21 cellular contexts compared by ENCODE assay signal in genomic region chr20:49149281-49150045, GRCh38. TPM values are rescaled to one million over a fixed set of nuclear protein-coding genes. Genes with fewer than 3 reads are reported as not detected.
DNase-seq lines count a peak whose midpoint lies in the region; ATAC-seq and TF ChIP-seq lines count a peak whose summit lies in the region.
"Had no signal": no experiment of that assay in that cellular context is flagged by ENCODE, and none has a peak within 500 bp of the region (broad histone marks: within the 10 kb centered on the region; RNA-seq: fewer than 3 reads in every experiment).

No MANE protein-coding gene starts in this region.

- no peak for TF ChIP-seq POLR2A in gastrocnemius medialis (IDR thresholded peaks at IDR 0.05)

- TSS peak; percentile 13 for BruUV-seq in Caco-2 (replicated peaks; lab: Mats Ljungman, UMichigan)

- H3K4me3 ChIP-seq in Caco-2 (ENCODE audit: low read depth, low read length) (no peak overlapping the region), neural progenitor cell (no peak overlapping the region), gastrocnemius medialis (no peak overlapping the region), mucosa of descending colon (no peak overlapping the region)

- H3K27ac ChIP-seq in neural progenitor cell (no peak overlapping the region), gastrocnemius medialis (no peak overlapping the region)

- no peak for DNase-seq in activated CD8-positive, alpha-beta memory T cell treated with anti-CD3 and anti-CD28 coated beads, Interleukin-2, amount 10 ng/mL, durations not matched to agents 7 days and 5 days
- DNase-seq in activated CD8-positive, alpha-beta memory T cell treated with anti-CD3 and anti-CD28 coated beads, Interleukin-2, amount 50 U/mL, for 48 hours = no peak
- DNase-seq in Caco-2 (no peak), neural progenitor cell (ENCODE audit: low spot score) (no peak), gastrocnemius medialis (no peak), mucosa of descending colon (no peak)
- DNase-seq: ACHN; activated B cell treated with CpG ODN at 0.5 μM for 24 hours; activated CD8-positive, alpha-beta memory T cell treated with anti-CD3 and anti-CD28 coated beads, Interleukin-2, amount 50 U/mL, for 4 hours; central memory CD4-positive, alpha-beta T cell; effector CD4-positive, alpha-beta T cell; EL; hippocampal formation; IMR-90; NCI-H187 treated with DMSO at 0.1 percent for 48 hours; OCI-M1 had no signal

- CTCF ChIA-PET in activated CD8-positive, alpha-beta memory T cell treated with anti-CD3 and anti-CD28 coated beads, Interleukin-2, amount 10 ng/mL, durations not matched to agents 7 days and 5 days (lab: Charles Lee) = interaction anchor here (1.2 kb wide), 1 partner anchor 16 kb away, joined by 5 read pairs; no protein-coding TSS in a partner anchor
- CTCF ChIA-PET in Caco-2 (lab: Charles Lee) = no interaction called here

- no peak overlapping the region for H3K4me2 ChIP-seq in neural progenitor cell

- H2AFZ ChIP-seq in neural progenitor cell (replicated peaks) = no peak overlapping the region

- TF ChIP-seq CTCF in Caco-2 (IDR thresholded peaks at IDR 0.05; ENCODE audit: insufficient read depth in 1 of 2, low read depth in 1 of 2, low read length in 1 of 2, severe bottlenecking in 1 of 2, unreplicated experiment in 1 of 2) = no peak
- no peak for TF ChIP-seq CTCF in brain (conservative IDR thresholded peaks at IDR 0.05)
- no peak for TF ChIP-seq CTCF in neural progenitor cell (IDR thresholded peaks at IDR 0.05)
- TF ChIP-seq CTCF in gastrocnemius medialis (IDR thresholded peaks at IDR 0.05 in 4 of 5, conservative IDR thresholded peaks at IDR 0.05 in 1 of 5) = no peak
- no peak for TF ChIP-seq CTCF in mucosa of descending colon (IDR thresholded peaks at IDR 0.05)

- no peak overlapping the region for H3K4me3 Mint-ChIP-seq in activated CD8-positive, alpha-beta memory T cell treated with anti-CD3 and anti-CD28 coated beads, Interleukin-2, amount 10 ng/mL, durations not matched to agents 7 days and 5 days
- no peak overlapping the region for H3K4me3 Mint-ChIP-seq in Caco-2 (ENCODE audit: unreplicated experiment)
- H3K4me3 Mint-ChIP-seq in brain = no peak overlapping the region
- no peak overlapping the region for H3K4me3 Mint-ChIP-seq in neural progenitor cell
- H3K4me3 Mint-ChIP-seq: activated B cell treated with CpG ODN at 0.5 μM for 24 hours; mesothelial cell of epicardium; T-helper 2 cell treated with Interferon-gamma antibody and Interleukin-4, amounts not matched to agents 5 μg/mL and 100 μg/mL, for 36 hours had no signal

- H3K27ac Mint-ChIP-seq in activated CD8-positive, alpha-beta memory T cell treated with anti-CD3 and anti-CD28 coated beads, Interleukin-2, amount 10 ng/mL, durations not matched to agents 7 days and 5 days = peak overlapping the region; percentile 48
- no peak overlapping the region for H3K27ac Mint-ChIP-seq in Caco-2 (ENCODE audit: unreplicated experiment)
- peak overlapping the region in 3 of 5 experiments; percentile 17 to 50 (median 29) for H3K27ac Mint-ChIP-seq in brain
- H3K27ac Mint-ChIP-seq in neural progenitor cell = peak overlapping the region; percentile 72
- H3K27ac Mint-ChIP-seq: activated B cell treated with CpG ODN at 0.5 μM for 24 hours; mesothelial cell of epicardium; T-helper 2 cell treated with Interferon-gamma antibody and Interleukin-4, amounts not matched to agents 5 μg/mL and 100 μg/mL, for 36 hours had no signal

- peaks cover 3% of the 10 kb centered on the region for H3K4me1 Mint-ChIP-seq in activated CD8-positive, alpha-beta memory T cell treated with anti-CD3 and anti-CD28 coated beads, Interleukin-2, amount 10 ng/mL, durations not matched to agents 7 days and 5 days
- no peaks in the 10 kb centered on the region for H3K4me1 Mint-ChIP-seq in Caco-2 (ENCODE audit: low read depth, unreplicated experiment)
- H3K4me1 Mint-ChIP-seq in brain = peaks cover 14% of the 10 kb centered on the region
- peaks cover 20% of the 10 kb centered on the region for H3K4me1 Mint-ChIP-seq in neural progenitor cell
- H3K4me1 Mint-ChIP-seq: activated B cell treated with CpG ODN at 0.5 μM for 24 hours, mesothelial cell of epicardium had no signal

- no peak overlapping the region for H3K9ac ChIP-seq in neural progenitor cell

- no peaks in the 10 kb centered on the region for H3K27me3 Mint-ChIP-seq in activated CD8-positive, alpha-beta memory T cell treated with anti-CD3 and anti-CD28 coated beads, Interleukin-2, amount 10 ng/mL, durations not matched to agents 7 days and 5 days
- H3K27me3 Mint-ChIP-seq in Caco-2 (ENCODE audit: insufficient read depth, unreplicated experiment) (no peaks in the 10 kb centered on the region), brain (no peaks in the 10 kb centered on the region), neural progenitor cell (ENCODE audit: insufficient read depth, low read depth) (peaks cover 4% of the 10 kb centered on the region)
- H3K27me3 Mint-ChIP-seq: activated B cell treated with CpG ODN at 0.5 μM for 24 hours had no signal

- no peaks in the 10 kb centered on the region for H3F3A ChIP-seq in neural progenitor cell (ENCODE audit: low read depth)

- H3K27me3 ChIP-seq in Caco-2 (replicated peaks; ENCODE audit: control insufficient read depth, insufficient read depth, low read length) = no peaks in the 10 kb centered on the region
- H3K27me3 ChIP-seq in neural progenitor cell = no peaks in the 10 kb centered on the region
- H3K27me3 ChIP-seq in gastrocnemius medialis = no peaks in the 10 kb centered on the region

- H4K20me1 ChIP-seq in neural progenitor cell (ENCODE audit: low read depth) = peaks cover 16% of the 10 kb centered on the region

- POLR2A ChIA-PET in Caco-2 (lab: Charles Lee) = interaction anchor here (0.9 to 1.3 kb wide), 2 partner anchors 17 to 103 kb away, joined by 3 to 4 read pairs; no protein-coding TSS in a partner anchor

- intact Hi-C loops in Caco-2 (cut with micrococcal nuclease; ENCODE audit: unreplicated experiment) (no loop called here), gastrocnemius medialis (cut with DNase I; ENCODE audit: low total_unique reads) (no loop called here), mucosa of descending colon (cut with DNase I, micrococcal nuclease) (no loop called here)

- ATAC-seq in activated CD8-positive, alpha-beta memory T cell treated with anti-CD3 and anti-CD28 coated beads, Interleukin-2, amount 10 ng/mL, durations not matched to agents 7 days and 5 days = no peak
- no peak for ATAC-seq in gastrocnemius medialis
- ATAC-seq in GM18909 (IDR thresholded peaks at IDR 0.05; ENCODE audit: poor library complexity, unreplicated experiment) = no peak
- no peak for ATAC-seq in mucosa of descending colon
- ATAC-seq: sciatic nerve had no signal

- peaks cover 46% of the 10 kb centered on the region for H3K36me3 Mint-ChIP-seq in activated CD8-positive, alpha-beta memory T cell treated with anti-CD3 and anti-CD28 coated beads, Interleukin-2, amount 10 ng/mL, durations not matched to agents 7 days and 5 days
- H3K36me3 Mint-ChIP-seq in Caco-2 (ENCODE audit: insufficient read depth, unreplicated experiment) (peaks cover 97% of the 10 kb centered on the region), brain (peaks cover 77% of the 10 kb centered on the region), neural progenitor cell (peaks cover 33% of the 10 kb centered on the region)

- no peaks in the 10 kb centered on the region for H3K9me3 Mint-ChIP-seq in activated CD8-positive, alpha-beta memory T cell treated with anti-CD3 and anti-CD28 coated beads, Interleukin-2, amount 10 ng/mL, durations not matched to agents 7 days and 5 days (ENCODE audit: low read depth)
- H3K9me3 Mint-ChIP-seq in Caco-2 (ENCODE audit: unreplicated experiment) = no peaks in the 10 kb centered on the region
- no peaks in the 10 kb centered on the region for H3K9me3 Mint-ChIP-seq in brain
- no peaks in the 10 kb centered on the region for H3K9me3 Mint-ChIP-seq in neural progenitor cell
- H3K9me3 Mint-ChIP-seq: activated B cell treated with CpG ODN at 0.5 μM for 24 hours; mesothelial cell of epicardium; T-helper 2 cell treated with Interferon-gamma antibody and Interleukin-4, amounts not matched to agents 5 μg/mL and 100 μg/mL, for 36 hours had no signal

- H3K36me3 ChIP-seq in Caco-2 (ENCODE audit: control insufficient read depth, insufficient read depth, low read length) = peaks cover 5% of the 10 kb centered on the region
- H3K36me3 ChIP-seq in neural progenitor cell = peaks cover 3% of the 10 kb centered on the region
- peaks cover 0 to 36% of the 10 kb centered on the region in 2 donors for H3K36me3 ChIP-seq in gastrocnemius medialis
- H3K36me3 ChIP-seq in mucosa of descending colon (ENCODE audit: low read depth) = peaks cover under 1% of the 10 kb centered on the region

- in situ Hi-C loops in gastrocnemius medialis (cut with MboI; ENCODE audit: low sequenced_read_pairs in 4 of 4) = no loop called here

- H3K4me1 ChIP-seq in Caco-2 = no peaks in the 10 kb centered on the region
- no peaks in the 10 kb centered on the region for H3K4me1 ChIP-seq in neural progenitor cell
- H3K4me1 ChIP-seq in gastrocnemius medialis = peaks cover 6 to 11% of the 10 kb centered on the region in 2 donors
- no peaks in the 10 kb centered on the region for H3K4me1 ChIP-seq in mucosa of descending colon (ENCODE audit: low read depth)

- H3K79me2 ChIP-seq in neural progenitor cell (ENCODE audit: low read depth) = peaks cover 38% of the 10 kb centered on the region

- H3K9me3 ChIP-seq in Caco-2 (no peaks in the 10 kb centered on the region), neural progenitor cell (ENCODE audit: low read depth) (no peaks in the 10 kb centered on the region), gastrocnemius medialis (no peaks in the 10 kb centered on the region), mucosa of descending colon (no peaks in the 10 kb centered on the region)

RNA-seq across cellular contexts. Expression of gene STAU1, which starts 38.7 kb away (rescaled TPM):
- 10 to 100 TPM; 56.2 to 66.8 TPM for total RNA-seq in activated CD8-positive, alpha-beta memory T cell treated with anti-CD3 and anti-CD28 coated beads, Interleukin-2, amount 10 ng/mL, durations not matched to agents 7 days and 5 days
- 197 and 201 TPM in 2 replicates for total RNA-seq in Caco-2 (2022)
- polyA plus RNA-seq in brain (ENCODE audit: insufficient read depth, low read depth, low replicate concordance) = 162 TPM
- 80.6 and 96.0 TPM in 2 replicates for total RNA-seq in neural progenitor cell (ENCODE audit: low replicate concordance)
- 10 to 100 TPM; 39.1 to 61.4 (median 54.4) TPM for total RNA-seq in gastrocnemius medialis
- 10 to 100 TPM; 83.8 to 95.7 (median 91.0) TPM for total RNA-seq in mucosa of descending colon
